In the genomic region with DNA sequence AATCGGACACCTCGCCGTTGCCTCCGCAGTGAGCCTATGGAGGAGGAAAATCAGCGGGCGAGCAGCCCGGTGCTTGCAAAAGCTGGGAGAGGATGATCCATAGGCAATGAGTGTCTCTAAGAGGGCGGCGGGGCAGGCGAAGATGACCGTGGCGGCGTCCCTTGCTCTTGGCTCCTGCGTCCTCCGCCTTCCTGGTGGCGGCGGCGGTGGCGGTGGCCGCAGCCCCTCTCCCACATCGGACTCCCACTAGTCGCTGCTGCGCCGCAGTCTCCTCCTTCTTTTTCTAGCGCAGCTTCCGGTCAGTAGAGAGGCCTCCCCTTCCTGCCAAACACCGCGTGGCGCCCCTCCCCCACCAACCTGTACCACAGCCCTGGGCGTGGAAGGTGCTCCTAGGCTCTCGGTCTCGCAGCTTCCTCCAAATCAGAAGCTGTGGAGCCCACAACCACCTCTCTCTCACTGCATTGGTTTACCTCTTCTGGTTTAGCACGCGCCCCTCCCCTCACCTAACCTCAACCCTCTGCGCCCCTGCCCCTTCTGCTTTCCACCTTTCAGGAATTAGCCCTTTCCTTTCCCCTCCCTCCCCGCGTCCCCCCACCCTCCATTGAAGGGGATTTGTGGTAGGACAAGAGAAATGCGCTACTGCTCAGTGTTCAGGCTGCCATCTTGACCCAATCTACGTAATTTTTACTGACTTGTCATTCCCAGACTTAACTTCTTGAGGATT, we compare ENCODE assay signal across 8 cellular contexts. TPM values are rescaled to one million over a fixed set of nuclear protein-coding genes. Genes with fewer than 3 reads are reported as not detected.
DNase-seq lines count a peak whose midpoint lies in the region; ATAC-seq and TF ChIP-seq lines count a peak whose summit lies in the region.

A gene (minus strand): TSS at position 271 of the 724 bp plus-strand sequence. CDS start 594 bp downstream, outside the sequence.

- no peaks in the 10 kb centered on the region for H3K9me3 Mint-ChIP-seq in CD8-positive, alpha-beta memory T cell
- no peaks in the 10 kb centered on the region for H3K9me3 Mint-ChIP-seq in activated T-helper 17 cell treated with anti-CD3 and anti-CD28 coated beads, Interleukin-2, amount 50 U/mL, for 72 hours
- H3K9me3 Mint-ChIP-seq in naive thymus-derived CD4-positive, alpha-beta T cell, result peaks cover 0 to 2% (median 0%) of the 10 kb centered on the region in 11 donors

- no peaks in the 10 kb centered on the region for H3F3A ChIP-seq in PC-9 (ENCODE audit: insufficient read depth, low read depth)

- H3K27me3 Mint-ChIP-seq in CD8-positive, alpha-beta memory T cell, result peaks cover 0 to 3% of the 10 kb centered on the region in 2 donors
- H3K27me3 Mint-ChIP-seq in activated T-helper 17 cell treated with anti-CD3 and anti-CD28 coated beads, Interleukin-2, amount 50 U/mL, for 72 hours, result no peaks in the 10 kb centered on the region
- no peaks in the 10 kb centered on the region for H3K27me3 Mint-ChIP-seq in naive thymus-derived CD4-positive, alpha-beta T cell

- H3K36me3 ChIP-seq in CD8-positive, alpha-beta memory T cell (ENCODE audit: insufficient read depth, low read length), result no peaks in the 10 kb centered on the region
- H3K36me3 ChIP-seq in PC-9 (ENCODE audit: low read depth), result no peaks in the 10 kb centered on the region
- H3K36me3 ChIP-seq in naive thymus-derived CD4-positive, alpha-beta T cell (ENCODE audit: control insufficient read depth in 2 of 3, insufficient read depth in 3 of 3, low read length in 3 of 3), result no peaks in the 10 kb centered on the region

- BruUV-seq in PC-9 (replicated peaks; lab: Mats Ljungman, UMichigan), result no TSS peak

- CTCF ChIA-PET in CD8-positive, alpha-beta memory T cell (lab: Charles Lee), result interaction anchor here (1.1 to 1.7 kb wide), 2 partner anchors 8 to 17 kb away, joined by 4 read pairs; no protein-coding TSS in a partner anchor
- CTCF ChIA-PET in PC-9 (lab: Charles Lee), result interaction anchor here (0.6 kb wide), 3 partner anchors 47 to 748 kb away, joined by 3 to 6 read pairs (median 3); no protein-coding TSS in a partner anchor
- CTCF ChIA-PET in naive thymus-derived CD4-positive, alpha-beta T cell (lab: Charles Lee), result interaction anchor here (1.0 to 1.6 kb wide), 3 partner anchors 13 to 17 kb away, joined by 3 to 4 read pairs (median 4); no protein-coding TSS in a partner anchor

- TF ChIP-seq CTCF in PC-9 (conservative IDR thresholded peaks at IDR 0.05), result no peak
- TF ChIP-seq CTCF in fibroblast of pulmonary artery (IDR thresholded peaks at IDR 0.05; ENCODE audit: low read length, missing control alignments), result no peak

- POLR2A ChIA-PET in CD8-positive, alpha-beta memory T cell (lab: Charles Lee), result no interaction called here
- POLR2A ChIA-PET in PC-9 (lab: Charles Lee; ENCODE audit: unreplicated experiment), result interaction anchor here (0.5 to 1.0 kb wide), 5 partner anchors 9 to 882 kb away, joined by 3 to 22 read pairs (median 11); a partner anchor contains a TSS
- POLR2A ChIA-PET in naive thymus-derived CD4-positive, alpha-beta T cell (lab: Charles Lee), result interaction anchor here (0.7 to 1.4 kb wide), 4 partner anchors 125 to 230 kb away, joined by 3 read pairs; no protein-coding TSS in a partner anchor

- peak within 1 kb of the TSS; percentile 41 for H3K4me3 ChIP-seq in CD8-positive, alpha-beta memory T cell (ENCODE audit: low read length)
- H3K4me3 ChIP-seq in PC-9 (peak within 1 kb of the TSS; percentile 82), fibroblast of pulmonary artery (replicated peaks; ENCODE audit: low read depth, low read length) (peak within 1 kb of the TSS; percentile 71)
- H3K4me3 ChIP-seq in naive thymus-derived CD4-positive, alpha-beta T cell (ENCODE audit: low read length), result peak within 1 kb of the TSS; percentile 50

- H3K27ac Mint-ChIP-seq in CD8-positive, alpha-beta memory T cell, result peak within 1 kb of the TSS; percentile 24 to 92 (median 88)
- H3K27ac Mint-ChIP-seq in activated T-helper 17 cell treated with anti-CD3 and anti-CD28 coated beads, Interleukin-2, amount 50 U/mL, for 72 hours, result peak within 1 kb of the TSS; percentile 84
- peak within 1 kb of the TSS; percentile 90 to 97 (median 93) for H3K27ac Mint-ChIP-seq in naive thymus-derived CD4-positive, alpha-beta T cell

- H3K27ac ChIP-seq in CD8-positive, alpha-beta memory T cell (ENCODE audit: low read depth, low read length), result peak within 1 kb of the TSS; percentile 24
- H3K27ac ChIP-seq in PC-9, result peak within 1 kb of the TSS; percentile 70
- peak within 1 kb of the TSS; percentile 42 for H3K27ac ChIP-seq in naive thymus-derived CD4-positive, alpha-beta T cell (ENCODE audit: low read depth, low read length)

- no peaks in the 10 kb centered on the region for H3K27me3 ChIP-seq in CD8-positive, alpha-beta memory T cell (ENCODE audit: insufficient read depth, low read length, poor library complexity, severe bottlenecking)
- H3K27me3 ChIP-seq in PC-9 (ENCODE audit: insufficient read depth, low read depth), result no peaks in the 10 kb centered on the region
- no peaks in the 10 kb centered on the region for H3K27me3 ChIP-seq in naive thymus-derived CD4-positive, alpha-beta T cell (ENCODE audit: control insufficient read depth in 2 of 2, insufficient read depth in 2 of 2, low read length in 2 of 2)

- H4K20me1 ChIP-seq in PC-9 (ENCODE audit: insufficient read depth), result no peaks in the 10 kb centered on the region

- peaks cover 0 to 3% (median 0%) of the 10 kb centered on the region in 3 donors for H3K36me3 Mint-ChIP-seq in CD8-positive, alpha-beta memory T cell
- H3K36me3 Mint-ChIP-seq in activated T-helper 17 cell treated with anti-CD3 and anti-CD28 coated beads, Interleukin-2, amount 50 U/mL, for 72 hours (ENCODE audit: low read depth), result peaks cover 28% of the 10 kb centered on the region
- H3K36me3 Mint-ChIP-seq in naive thymus-derived CD4-positive, alpha-beta T cell, result peaks cover 0 to 25% (median 4%) of the 10 kb centered on the region in 5 donors

- peak in 4 of 5 donors; percentile 35 to 67 (median 44) for DNase-seq in CD8-positive, alpha-beta memory T cell
- peak; percentile 74 to 97 for DNase-seq in PC-9
- peak; percentile 67 for DNase-seq in fibroblast of pulmonary artery (ENCODE audit: low read depth)
- DNase-seq in naive thymus-derived CD4-positive, alpha-beta T cell, result peak; percentile 15 to 67 (median 48)
- DNase-seq in stimulated activated naive CD4-positive, alpha-beta T cell (lab: John Stamatoyannopoulos, UW), result peak; percentile 8 to 45 (median 30)

- H3K4me3 Mint-ChIP-seq in CD8-positive, alpha-beta memory T cell, result peak within 1 kb of the TSS; percentile 87 to 94 (median 88)
- peak within 1 kb of the TSS; percentile 88 for H3K4me3 Mint-ChIP-seq in activated T-helper 17 cell treated with anti-CD3 and anti-CD28 coated beads, Interleukin-2, amount 50 U/mL, for 72 hours
- H3K4me3 Mint-ChIP-seq in naive thymus-derived CD4-positive, alpha-beta T cell, result peak within 1 kb of the TSS; percentile 91 to 98 (median 95)

- peak within 1 kb of the TSS; percentile 98 for H2AFZ ChIP-seq in PC-9

- peak; percentile 98 for ATAC-seq in GM19455 (IDR thresholded peaks at IDR 0.05; ENCODE audit: unreplicated experiment)
- peak; percentile 98 for ATAC-seq in HG03565 (IDR thresholded peaks at IDR 0.05; ENCODE audit: unreplicated experiment)
- peak; percentile 98 for ATAC-seq in activated T-helper 17 cell treated with anti-CD3 and anti-CD28 coated beads, Interleukin-2, amount 50 U/mL, for 72 hours (replicated peaks)
- peak; percentile 81 for ATAC-seq in naive thymus-derived CD4-positive, alpha-beta T cell

- H3K4me1 Mint-ChIP-seq in CD8-positive, alpha-beta memory T cell, result peaks cover 11 to 56% (median 46%) of the 10 kb centered on the region in 3 donors
- peaks cover 12% of the 10 kb centered on the region for H3K4me1 Mint-ChIP-seq in activated T-helper 17 cell treated with anti-CD3 and anti-CD28 coated beads, Interleukin-2, amount 50 U/mL, for 72 hours
- peaks cover 11 to 58% (median 38%) of the 10 kb centered on the region in 7 donors for H3K4me1 Mint-ChIP-seq in naive thymus-derived CD4-positive, alpha-beta T cell

- no peaks in the 10 kb centered on the region for H3K4me1 ChIP-seq in CD8-positive, alpha-beta memory T cell (ENCODE audit: insufficient read depth, low read length)
- H3K4me1 ChIP-seq in PC-9 (replicated peaks; ENCODE audit: insufficient read depth), result no peaks in the 10 kb centered on the region; the same call in 1 of the 2 replicates
- peaks cover 0 to 4% of the 10 kb centered on the region in 2 donors for H3K4me1 ChIP-seq in naive thymus-derived CD4-positive, alpha-beta T cell (ENCODE audit: control insufficient read depth in 2 of 2, insufficient read depth in 2 of 2, low read length in 2 of 2)

- intact Hi-C loops in PC-9 (cut with micrococcal nuclease; ENCODE audit: unreplicated experiment), result loop anchor here (5.0 to 10.0 kb wide), 4 partner anchors 109 to 748 kb away; a partner anchor contains a TSS
- intact Hi-C loops in naive thymus-derived CD4-positive, alpha-beta T cell (cut with micrococcal nuclease), result loop anchor here (1.0 to 10.0 kb wide), 3 partner anchors 126 to 599 kb away; a partner anchor contains a TSS

- H3K4me2 ChIP-seq in PC-9, result peak within 1 kb of the TSS; percentile 87

- H3K9me3 ChIP-seq in CD8-positive, alpha-beta memory T cell (ENCODE audit: low read length), result no peaks in the 10 kb centered on the region
- no peaks in the 10 kb centered on the region for H3K9me3 ChIP-seq in PC-9 (ENCODE audit: insufficient read depth, low read depth)
- H3K9me3 ChIP-seq in naive thymus-derived CD4-positive, alpha-beta T cell (ENCODE audit: control insufficient read depth in 2 of 3, low read length in 3 of 3), result no peaks in the 10 kb centered on the region

- H3K79me2 ChIP-seq in PC-9 (ENCODE audit: low read depth), result no peaks in the 10 kb centered on the region

- H3K9me2 ChIP-seq in PC-9 (ENCODE audit: insufficient read depth), result no peaks in the 10 kb centered on the region

RNA-seq across cellular contexts. Expression of the gene that starts here (rescaled TPM):
- total RNA-seq in CD8-positive, alpha-beta memory T cell, result 1 to 10 TPM; 5.6 to 7.1 TPM
- polyA plus RNA-seq in CD8-positive, alpha-beta memory T cell, result 3.2 TPM
- total RNA-seq in PC-9 (2021), result 29.8 and 39.6 TPM in 2 replicates
- total RNA-seq in activated T-helper 17 cell treated with anti-CD3 and anti-CD28 coated beads, Interleukin-2, amount 50 U/mL, for 72 hours, result 10 to 100 TPM in 1 of 2 donors, 1 to 10 TPM in 1; 7.6 to 11.7 TPM
- total RNA-seq in naive thymus-derived CD4-positive, alpha-beta T cell, result 10 to 100 TPM in 4 of 5 experiments, 1 to 10 TPM in 1; 8.8 to 24.2 (median 13.5) TPM
- 1 to 10 TPM; 4.4 to 5.2 TPM for polyA plus RNA-seq in naive thymus-derived CD4-positive, alpha-beta T cell

Comparison
In these comparisons a context has a peak if more than half of its experiments do, and no peak if none do; other contexts are left out.
1. Peak in every context shown above with its lines: DNase-seq, ATAC-seq, H3K4me3 ChIP-seq and H3K27ac ChIP-seq.
2. DNase-seq: peak in every context shown above with its lines; median percentile 86 in PC-9; 67 in fibroblast of pulmonary artery; 48 in naive thymus-derived CD4-positive, alpha-beta T cell; 44 in CD8-positive, alpha-beta memory T cell; 30 in stimulated activated naive CD4-positive, alpha-beta T cell.